Comparison of ENCODE assay signal across 8 cellular contexts in the genomic region with DNA sequence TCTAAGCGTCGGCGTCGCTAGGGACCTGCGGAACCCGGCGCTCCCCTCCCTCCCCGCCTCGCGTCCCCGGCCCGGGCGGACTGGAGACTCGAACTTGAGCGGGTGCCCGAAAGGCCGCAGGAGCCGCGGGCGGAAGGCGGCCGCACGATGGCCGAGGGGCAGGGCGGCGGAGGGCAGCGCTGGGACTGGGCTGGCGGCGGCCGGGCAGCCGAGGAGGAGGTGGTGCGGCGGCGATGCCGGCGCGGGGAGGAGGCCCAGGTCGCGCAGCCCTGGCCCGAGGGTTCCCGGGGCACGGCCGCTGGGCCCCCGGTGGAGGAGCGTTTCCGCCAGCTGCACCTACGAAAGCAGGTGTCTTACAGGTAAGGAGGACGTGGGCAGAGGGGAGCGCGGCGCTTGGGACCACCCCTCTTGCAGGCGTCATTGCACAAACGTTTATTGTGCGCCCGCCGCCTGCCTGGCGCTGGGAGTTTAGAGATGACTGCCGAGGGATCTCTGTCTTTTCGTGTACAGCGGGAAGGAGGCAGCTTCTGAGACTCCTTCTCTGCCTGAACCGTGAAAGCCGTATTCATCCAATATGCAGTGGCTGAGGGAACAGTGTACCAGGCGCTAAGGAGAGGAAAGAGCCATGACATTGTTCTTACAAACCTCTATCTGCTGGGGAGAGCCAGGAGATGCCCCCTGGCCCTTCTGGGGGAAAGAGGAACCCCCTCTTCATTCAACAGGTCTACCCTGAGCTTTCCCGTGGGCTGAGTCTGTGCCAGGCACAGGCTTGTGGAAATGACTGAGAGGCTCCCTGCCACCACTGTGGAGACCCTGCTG. TPM values are rescaled to one million over a fixed set of nuclear protein-coding genes. Genes with fewer than 3 reads are reported as not detected.
DNase-seq lines count a peak whose midpoint lies in the region; ATAC-seq and TF ChIP-seq lines count a peak whose summit lies in the region.

No MANE protein-coding gene starts in this region.

- H3K9me3 Mint-ChIP-seq in natural killer cell: no peaks in the 10 kb centered on the region

- peak overlapping the region; percentile 71 for H3K4me3 Mint-ChIP-seq in natural killer cell

- H3K27me3 Mint-ChIP-seq in natural killer cell (ENCODE audit: low read depth in 2 of 2): peaks cover 45 to 48% of the 10 kb centered on the region in 2 donors

- TF ChIP-seq CTCF in choroid plexus epithelial cell (conservative IDR thresholded peaks at IDR 0.05; ENCODE audit: low read depth, low read length): no peak
- TF ChIP-seq CTCF in natural killer cell (IDR thresholded peaks at IDR 0.05): no peak

- intact Hi-C loops in natural killer cell (cut with micrococcal nuclease): no loop called here

- H3K27ac Mint-ChIP-seq in natural killer cell: no peak overlapping the region

- peak; percentile 35 to 54 (median 45) for ATAC-seq in natural killer cell
- ATAC-seq in HG03196 (IDR thresholded peaks at IDR 0.05; ENCODE audit: unreplicated experiment): no peak
- ATAC-seq in GM19395 (IDR thresholded peaks at IDR 0.05; ENCODE audit: unreplicated experiment): no peak

- H3K36me3 Mint-ChIP-seq in natural killer cell: no peaks in the 10 kb centered on the region

- peak; percentile 82 for DNase-seq in COLO668 (lab: John Stamatoyannopoulos, UW; ENCODE audit: unreplicated experiment)
- DNase-seq in NCI-H345 treated with DMSO at 0.1 percent for 48 hours (lab: John Stamatoyannopoulos, UW; ENCODE audit: unreplicated experiment): peak; percentile 35
- DNase-seq in choroid plexus epithelial cell (ENCODE audit: low read depth): no peak
- DNase-seq in natural killer cell: no peak
- no peak for DNase-seq in HK-2 (ENCODE audit: unreplicated experiment)
- no peak for DNase-seq in effector CD8-positive, alpha-beta T cell (lab: John Stamatoyannopoulos, UW)

- H3K4me1 Mint-ChIP-seq in natural killer cell: peaks cover 19 to 23% of the 10 kb centered on the region in 2 donors

- H3K4me3 ChIP-seq in choroid plexus epithelial cell (ENCODE audit: low read depth, low read length): peak overlapping the region; percentile 30

RNA-seq across cellular contexts. Expression of a gene that starts 13.9 kb away (rescaled TPM):
- total RNA-seq in natural killer cell: 100 to 1,000 TPM; 307 to 377 (median 350) TPM

RNA-seq across cellular contexts. Expression of a gene that starts 48.1 kb away (rescaled TPM):
- total RNA-seq in natural killer cell: 10 to 100 TPM in 1 of 3 donors, 1 to 10 TPM in 2; 4.5 to 10.6 (median 6.3) TPM

RNA-seq across cellular contexts. Expression of a gene that starts 55.9 kb away (rescaled TPM):
- not detected for total RNA-seq in natural killer cell

RNA-seq across cellular contexts. Expression of a gene that starts 58.2 kb away (rescaled TPM):
- 1 to 10 TPM; 2.2 to 6.5 (median 3.7) TPM for total RNA-seq in natural killer cell

Comparison
In these comparisons a context has a peak if more than half of its experiments do, and no peak if none do; other contexts are left out.
1. DNase-seq: peak in COLO668 (single experiment) and NCI-H345 treated with DMSO at 0.1 percent for 48 hours (single experiment); none in choroid plexus epithelial cell (single experiment), natural killer cell (single experiment), HK-2 (single experiment) and effector CD8-positive, alpha-beta T cell (single experiment).
2. ATAC-seq: peak in natural killer cell (3 of 3); none in HG03196 (single experiment) and GM19395 (single experiment).